In genomic region chr12:726281-727140, GRCh38 we compare ENCODE assay signal across 9 cellular contexts. TPM values are rescaled to one million over a fixed set of nuclear protein-coding genes. Genes with fewer than 3 reads are reported as not detected.
DNase-seq lines count a peak whose midpoint lies in the region; ATAC-seq and TF ChIP-seq lines count a peak whose summit lies in the region.
"Had no signal": no experiment of that assay in that cellular context is flagged by ENCODE, and none has a peak within 500 bp of the region (broad histone marks: within the 10 kb centered on the region; RNA-seq: fewer than 3 reads in every experiment).

No MANE protein-coding gene starts in this region.

- H3K9me3 ChIP-seq in cardiac muscle cell (ENCODE audit: low read depth): no peaks in the 10 kb centered on the region

- H3K4me3 Mint-ChIP-seq in activated T-cell treated with anti-CD3 and anti-CD28 coated beads, Interleukin-2, amount 50 U/mL, for 4 hours: no peak overlapping the region
- H3K4me3 Mint-ChIP-seq in type B pancreatic cell: no peak overlapping the region

- H3K27me3 Mint-ChIP-seq in activated T-cell treated with anti-CD3 and anti-CD28 coated beads, Interleukin-2, amount 50 U/mL, for 4 hours (ENCODE audit: low read depth): no peaks in the 10 kb centered on the region
- peaks cover 2% of the 10 kb centered on the region for H3K27me3 Mint-ChIP-seq in type B pancreatic cell

- peaks cover 2% of the 10 kb centered on the region for H3K36me3 Mint-ChIP-seq in activated T-cell treated with anti-CD3 and anti-CD28 coated beads, Interleukin-2, amount 50 U/mL, for 4 hours (ENCODE audit: insufficient read depth)
- H3K36me3 Mint-ChIP-seq in type B pancreatic cell: no peaks in the 10 kb centered on the region

- peaks cover 9% of the 10 kb centered on the region for H3K9me3 Mint-ChIP-seq in activated T-cell treated with anti-CD3 and anti-CD28 coated beads, Interleukin-2, amount 50 U/mL, for 4 hours
- H3K9me3 Mint-ChIP-seq in type B pancreatic cell: peaks cover 5% of the 10 kb centered on the region

- peak; percentile 66 to 67 for ATAC-seq in activated T-cell treated with anti-CD3 and anti-CD28 coated beads, Interleukin-2, amount 50 U/mL, for 4 hours
- no peak for ATAC-seq in GM21381 (IDR thresholded peaks at IDR 0.05; ENCODE audit: unreplicated experiment)

- in situ Hi-C loops in GM13976 (cut with MboI; ENCODE audit: low sequenced_read_pairs, unreplicated experiment): no loop called here

- no peaks in the 10 kb centered on the region for H3K27me3 ChIP-seq in cardiac muscle cell

- DNase-seq in activated T-cell treated with anti-CD3 and anti-CD28 coated beads, Interleukin-2, amount 50 U/mL, for 4 hours: no peak
- no peak for DNase-seq in activated T-cell treated with anti-CD3 and anti-CD28 coated beads, Interleukin-2, amount 50 U/mL, for 1 hour
- DNase-seq in RWPE1 (ENCODE audit: low spot score) (peak; percentile 39), cardiac muscle cell (ENCODE audit: low read depth in 1 of 2, low spot score in 1 of 2) (no peak), type B pancreatic cell (ENCODE audit: extremely low spot score, unreplicated experiment) (no peak), GM13976 (ENCODE audit: low spot score) (no peak)

- H3K27ac Mint-ChIP-seq in type B pancreatic cell: no peak overlapping the region

- H3K36me3 ChIP-seq in cardiac muscle cell: no peaks in the 10 kb centered on the region

- peaks cover 72% of the 10 kb centered on the region for H3K4me1 Mint-ChIP-seq in activated T-cell treated with anti-CD3 and anti-CD28 coated beads, Interleukin-2, amount 50 U/mL, for 4 hours (ENCODE audit: low read depth)
- H3K4me1 Mint-ChIP-seq in type B pancreatic cell (ENCODE audit: unreplicated experiment): no peaks in the 10 kb centered on the region

- CTCF ChIA-PET in RWPE1 (lab: Yijun Ruan, JAX): no interaction called here

- no peak overlapping the region for H3K4me3 ChIP-seq in cardiac muscle cell
- no peak overlapping the region for H3K4me3 ChIP-seq in skin epidermis

- no peak for TF ChIP-seq CTCF in RWPE1 (conservative IDR thresholded peaks at IDR 0.05; ENCODE audit: low read depth)
- no peak for TF ChIP-seq CTCF in cardiac muscle cell (IDR thresholded peaks at IDR 0.05; ENCODE audit: low read depth, low read length)
- TF ChIP-seq CTCF in type B pancreatic cell (conservative IDR thresholded peaks at IDR 0.05): no peak
- TF ChIP-seq CTCF in GM13976 (IDR thresholded peaks at IDR 0.05; ENCODE audit: borderline replicate concordance, control extremely low read depth, extremely low read depth, insufficient read depth, missing control alignments): no peak

- peaks cover 24% of the 10 kb centered on the region for H3K4me1 ChIP-seq in cardiac muscle cell (ENCODE audit: low read depth)

- POLR2A ChIA-PET in RWPE1 (lab: Yijun Ruan, JAX; ENCODE audit: low non-redundant PET): no interaction called here

- no peak overlapping the region for H3K27ac ChIP-seq in RWPE1
- peak overlapping the region; percentile 18 for H3K27ac ChIP-seq in cardiac muscle cell
- H3K27ac ChIP-seq in skin epidermis: peak overlapping the region in 15 of 21 experiments; percentile 14 to 74 (median 30)
- H3K27ac ChIP-seq: KMS-11 had no signal

RNA-seq across cellular contexts. Expression of gene WNK1, which starts 25.9 kb away (rescaled TPM):
- 100 to 1,000 TPM; 183 to 213 (median 185) TPM for total RNA-seq in activated T-cell treated with anti-CD3 and anti-CD28 coated beads, Interleukin-2, amount 50 U/mL, for 4 hours
- total RNA-seq in cardiac muscle cell (74.0 and 145 TPM in 2 replicates), type B pancreatic cell (ENCODE audit: low replicate concordance) (132 and 209 TPM in 2 replicates)
- polyA plus RNA-seq in cardiac muscle cell: 110 and 150 TPM in 2 replicates
